9 cellular contexts compared by ENCODE assay signal in the genomic region with DNA sequence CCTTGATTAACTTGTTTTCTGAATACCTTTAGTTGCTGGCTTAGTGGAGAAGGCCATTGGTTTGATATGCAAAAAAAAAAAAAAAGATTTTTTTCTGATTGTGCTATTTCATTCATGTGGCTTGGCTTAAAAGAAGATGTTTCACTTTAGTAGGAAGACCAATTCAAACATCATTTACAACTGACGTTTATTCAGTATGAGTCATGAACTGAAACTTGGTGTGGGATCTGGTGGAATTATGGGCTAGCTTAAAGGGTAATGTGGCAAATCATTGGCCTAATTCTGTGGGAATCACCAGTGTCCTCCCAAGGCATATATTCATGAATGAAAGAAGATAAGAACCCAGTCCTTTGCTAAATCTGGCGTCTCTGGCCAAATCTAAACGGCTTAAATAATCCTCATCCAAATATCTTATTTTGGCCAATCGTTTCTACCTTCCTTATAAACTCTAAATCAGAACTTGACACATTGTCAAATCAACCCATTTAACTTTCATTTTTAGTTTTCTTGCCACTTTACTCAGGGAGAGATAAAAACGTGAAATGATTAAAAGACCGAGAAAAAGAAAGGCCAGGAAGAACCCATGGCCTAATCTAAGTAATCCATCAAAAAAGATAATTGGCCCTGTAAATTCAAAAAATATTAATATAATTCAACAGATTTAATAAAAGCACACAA.
DNase-seq lines count a peak whose midpoint lies in the region; ATAC-seq and TF ChIP-seq lines count a peak whose summit lies in the region.
"Had no signal": no experiment of that assay in that cellular context is flagged by ENCODE, and none has a peak within 500 bp of the region (broad histone marks: within the 10 kb centered on the region; RNA-seq: fewer than 3 reads in every experiment).

No MANE protein-coding gene starts in this region.

- H2AFZ ChIP-seq in OCI-LY3 (ENCODE audit: low read depth, low read length), result no peak overlapping the region

- H3K27ac ChIP-seq in OCI-LY3 (ENCODE audit: low read length), result peak overlapping the region; percentile 10; the same call in 1 of the 2 replicates

- H3K4me3 ChIP-seq in AG10803 (ENCODE audit: low read length) (no peak overlapping the region), OCI-LY3 (ENCODE audit: low read length) (no peak overlapping the region), fibroblast of pulmonary artery (replicated peaks; ENCODE audit: low read depth, low read length) (no peak overlapping the region)

- peak; percentile 73 for ATAC-seq in GM19395 (IDR thresholded peaks at IDR 0.05; ENCODE audit: unreplicated experiment)
- no peak for ATAC-seq in GM21526 (IDR thresholded peaks at IDR 0.05; ENCODE audit: low FRiP score, unreplicated experiment)

- H3K4me1 ChIP-seq in OCI-LY3 (ENCODE audit: low read length), result peaks cover 58% of the 10 kb centered on the region

- peak overlapping the region; percentile 28; the same call in 1 of the 2 replicates for H3K4me2 ChIP-seq in OCI-LY3 (ENCODE audit: low read length)

- H3K9ac ChIP-seq in OCI-LY3 (ENCODE audit: low read length), result no peak overlapping the region

- peaks cover 90% of the 10 kb centered on the region for H3K79me2 ChIP-seq in OCI-LY3 (ENCODE audit: low read length)

- no peaks in the 10 kb centered on the region for H3K27me3 ChIP-seq in OCI-LY3 (ENCODE audit: low read depth, low read length)

- TF ChIP-seq CTCF in AG10803 (conservative IDR thresholded peaks at IDR 0.05; ENCODE audit: low read length) (no peak), OCI-LY3 (IDR thresholded peaks at IDR 0.05; ENCODE audit: low read depth, low read length) (no peak), fibroblast of pulmonary artery (IDR thresholded peaks at IDR 0.05; ENCODE audit: low read length, missing control alignments) (no peak)

- peaks cover 66% of the 10 kb centered on the region for H3K36me3 ChIP-seq in OCI-LY3 (replicated peaks; ENCODE audit: low read depth, low read length)

- H3K9me3 ChIP-seq in OCI-LY3 (ENCODE audit: insufficient read depth, low read length), result no peaks in the 10 kb centered on the region

- DNase-seq in AG10803 (ENCODE audit: low read depth) (peak; percentile 78), fibroblast of pulmonary artery (ENCODE audit: low read depth) (peak; percentile 59), HT-29 (ENCODE audit: low spot score) (no peak), NCI-H524 treated with DMSO at 0.1 percent for 48 hours (lab: John Stamatoyannopoulos, UW) (no peak)
- no peak for DNase-seq in activated CD4-positive, alpha-beta T cell treated with anti-CD3 and anti-CD28 coated beads, Interleukin-2, amount 50 U/mL, for 48 hours
- DNase-seq: KBM-7 had no signal

- H4K20me1 ChIP-seq in OCI-LY3 (ENCODE audit: insufficient read depth, low read length), result peaks cover 22% of the 10 kb centered on the region

Comparison
In these comparisons a context has a peak if more than half of its experiments do, and no peak if none do; other contexts are left out.
1. DNase-seq: peak in AG10803 (single experiment) and fibroblast of pulmonary artery (single experiment); none in HT-29 (single experiment), activated CD4-positive, alpha-beta T cell treated with anti-CD3 and anti-CD28 coated beads, Interleukin-2, amount 50 U/mL, for 48 hours (0 of 2) and NCI-H524 treated with DMSO at 0.1 percent for 48 hours (single experiment).